ENCODE assay signal across 21 cellular contexts in genomic region chr2:33247325-33247724, GRCh38.
A peak's percentile ranks its signal among the peaks of the same experiment; 100 is the strongest.
DNase-seq lines count a peak whose midpoint lies in the region; ATAC-seq and TF ChIP-seq lines count a peak whose summit lies in the region.
"Had no signal": no experiment of that assay in that cellular context is flagged by ENCODE, and none has a peak within 500 bp of the region (broad histone marks: within the 10 kb centered on the region; RNA-seq: fewer than 3 reads in every experiment).

No MANE protein-coding gene starts in this region.

- no peak for TF ChIP-seq CTCF in coronary artery (IDR thresholded peaks at IDR 0.05)
- TF ChIP-seq CTCF in fibroblast of the aortic adventitia (IDR thresholded peaks at IDR 0.05; ENCODE audit: insufficient read depth, low read length): no peak

- no peak overlapping the region for H2AFZ ChIP-seq in GM23248

- H3F3A ChIP-seq in GM23248 (ENCODE audit: insufficient read depth): peaks cover 20% of the 10 kb centered on the region; the same call in 1 of the 2 replicates

- peak; percentile 10 for DNase-seq in GM23248
- peak; percentile 39 for DNase-seq in adipocyte (ENCODE audit: low read depth)
- no peak for DNase-seq in coronary artery (ENCODE audit: low spot score)
- DNase-seq in fibroblast of the aortic adventitia (ENCODE audit: low read depth): peak; percentile 37
- DNase-seq in kidney tubule cell (ENCODE audit: low spot score): no peak
- DNase-seq: AML-193; CD4-positive, alpha-beta T cell; DMS53; MG63; NCI-H2029; NCI-H446; NCI-H524 treated with DMSO at 0.1 percent for 48 hours; NCI-H774; NK-92 treated with Interleukin-12 subunit alpha and Interleukin-12 subunit beta, amount 100 ng/mL, for 24 hours; RPMI8226; SHP77 had no signal

- H3K4me1 ChIP-seq in GM23248 (ENCODE audit: insufficient read depth) (peaks cover 27% of the 10 kb centered on the region), adipocyte (ENCODE audit: control insufficient read depth, insufficient read depth, low read length) (peaks cover 21% of the 10 kb centered on the region)
- H3K4me1 ChIP-seq: BLaER1 treated with 17β-estradiol and CSF1 and Interleukin-3, amounts not matched to agents 10 nM and 100 nM had no signal

- H3K9me3 ChIP-seq in GM23248 (ENCODE audit: low read depth) (no peaks in the 10 kb centered on the region), adipocyte (ENCODE audit: control insufficient read depth, low read length) (no peaks in the 10 kb centered on the region)
- H3K9me3 ChIP-seq: A549; BLaER1 treated with 17β-estradiol and CSF1 and Interleukin-3, amounts not matched to agents 10 nM and 100 nM; MG63 had no signal

- no peaks in the 10 kb centered on the region for H3K9me2 ChIP-seq in GM23248 (ENCODE audit: insufficient read depth)

- no peak overlapping the region for H3K4me3 ChIP-seq in GM23248
- no peak overlapping the region for H3K4me3 ChIP-seq in adipocyte (ENCODE audit: low read length)
- no peak overlapping the region for H3K4me3 ChIP-seq in coronary artery
- no peak overlapping the region for H3K4me3 ChIP-seq in fibroblast of the aortic adventitia (ENCODE audit: low read depth, low read length)
- H3K4me3 ChIP-seq: A549; BLaER1 treated with 17β-estradiol and CSF1 and Interleukin-3, amounts not matched to agents 10 nM and 100 nM; MG63 had no signal

- ATAC-seq in HG03342 (IDR thresholded peaks at IDR 0.05; ENCODE audit: unreplicated experiment) (no peak), HG03095 (IDR thresholded peaks at IDR 0.05; ENCODE audit: unreplicated experiment) (no peak)
- ATAC-seq: A549, HCT116 had no signal

- H3K9ac ChIP-seq in GM23248 (no peak overlapping the region), adipocyte (ENCODE audit: low read length) (no peak overlapping the region)
- H3K9ac ChIP-seq: BLaER1 treated with 17β-estradiol and CSF1 and Interleukin-3, amounts not matched to agents 10 nM and 100 nM had no signal

- H3K27me3 ChIP-seq in GM23248 (replicated peaks; ENCODE audit: insufficient read depth) (no peaks in the 10 kb centered on the region), adipocyte (replicated peaks; ENCODE audit: control insufficient read depth, insufficient read depth, low read length) (no peaks in the 10 kb centered on the region)
- H3K27me3 ChIP-seq: BLaER1 treated with 17β-estradiol and CSF1 and Interleukin-3, amounts not matched to agents 10 nM and 100 nM; MG63 had no signal

- no peaks in the 10 kb centered on the region for H4K20me1 ChIP-seq in GM23248 (ENCODE audit: insufficient read depth)
- H4K20me1 ChIP-seq: BLaER1 treated with 17β-estradiol and CSF1 and Interleukin-3, amounts not matched to agents 10 nM and 100 nM had no signal

- in situ Hi-C loops in GM23248 (cut with MboI): no loop called here

- H3K27ac ChIP-seq in GM23248 (no peak overlapping the region), coronary artery (peak overlapping the region; percentile 1 to 55)
- H3K27ac ChIP-seq: BLaER1 treated with 17β-estradiol and CSF1 and Interleukin-3, amounts not matched to agents 10 nM and 100 nM had no signal

- 95 to 97% methylated on average over 1 of the region's 1 CpG for WGBS in GM23248 (ENCODE audit: low coverage in 1 of 2, low lambda C conversion rate in 2 of 2, missing lambda C conversion rate in 2 of 2), 2 experiments

- 0 out of 2 replicates have a peak, but pooled peaks cover 8% of the 10 kb centered on the region for H3K36me3 ChIP-seq in GM23248 (ENCODE audit: low read depth)
- no peaks in the 10 kb centered on the region for H3K36me3 ChIP-seq in adipocyte (ENCODE audit: control insufficient read depth, insufficient read depth, low read length, severe bottlenecking)
- H3K36me3 ChIP-seq: BLaER1 treated with 17β-estradiol and CSF1 and Interleukin-3, amounts not matched to agents 10 nM and 100 nM had no signal

- no peak overlapping the region for H3K4me2 ChIP-seq in GM23248 (ENCODE audit: unreplicated experiment)
- H3K4me2 ChIP-seq: A549; BLaER1 treated with 17β-estradiol and CSF1 and Interleukin-3, amounts not matched to agents 10 nM and 100 nM had no signal

- no peaks in the 10 kb centered on the region for H3K79me2 ChIP-seq in GM23248 (ENCODE audit: insufficient read depth)

Comparison
In these comparisons a context has a peak if more than half of its experiments do, and no peak if none do; other contexts are left out.
1. DNase-seq: peak in GM23248 (single experiment), adipocyte (single experiment) and fibroblast of the aortic adventitia (single experiment); none in coronary artery (single experiment) and kidney tubule cell (single experiment).